ENCODE assay signal across 9 cellular contexts in genomic region chr3:139774570-139775302, GRCh38.
DNase-seq lines count a peak whose midpoint lies in the region; ATAC-seq and TF ChIP-seq lines count a peak whose summit lies in the region.
"Had no signal": no experiment of that assay in that cellular context is flagged by ENCODE, and none has a peak within 500 bp of the region (broad histone marks: within the 10 kb centered on the region; RNA-seq: fewer than 3 reads in every experiment).

No MANE protein-coding gene starts in this region.

- H3K36me3 ChIP-seq in NT2/D1 (ENCODE audit: insufficient read depth, insufficient read length, low read length) (no peaks in the 10 kb centered on the region), prostate gland (no peaks in the 10 kb centered on the region)

- no peak for TF ChIP-seq POLR2A in prostate gland (IDR thresholded peaks at IDR 0.05)

- no peak for TF ChIP-seq CTCF in prostate gland (IDR thresholded peaks at IDR 0.05)

- 60% methylated on average over 7 of the region's 7 CpGs for WGBS in prostate gland

- no peaks in the 10 kb centered on the region for H3K27me3 ChIP-seq in NT2/D1 (ENCODE audit: insufficient read depth, insufficient read length)
- H3K27me3 ChIP-seq in prostate gland (replicated peaks; ENCODE audit: insufficient read depth), result no peaks in the 10 kb centered on the region

- DNase-seq in HT1080 (ENCODE audit: low read depth), result peak; percentile 16
- DNase-seq in NT2/D1 (ENCODE audit: low read depth, low spot score), result peak; percentile 74
- DNase-seq in left ventricle myocardium superior, result no peak
- DNase-seq in retina, result peak; percentile 79
- no peak for DNase-seq in activated naive CD4-positive, alpha-beta T cell treated with anti-CD3 and anti-CD28 coated beads, Interleukin-2, amount 50 U/mL, for 72 hours (ENCODE audit: low spot score in 2 of 2)
- no peak for DNase-seq in prostate gland (ENCODE audit: low spot score)
- DNase-seq: activated B cell treated with CpG ODN at 0.5 μM for 24 hours; activated naive CD4-positive, alpha-beta T cell treated with anti-CD3 and anti-CD28 coated beads, Interleukin-2, amount 10 ng/mL, durations not matched to agents 7 days and 5 days had no signal

- H3K9me3 Mint-ChIP-seq in activated naive CD4-positive, alpha-beta T cell treated with anti-CD3 and anti-CD28 coated beads, Interleukin-2, amount 50 U/mL, for 72 hours, result no peaks in the 10 kb centered on the region
- H3K9me3 Mint-ChIP-seq: activated B cell treated with CpG ODN at 0.5 μM for 24 hours; activated naive CD4-positive, alpha-beta T cell treated with anti-CD3 and anti-CD28 coated beads, Interleukin-2, amount 10 ng/mL, durations not matched to agents 7 days and 5 days had no signal

- no peak overlapping the region for H3K9ac ChIP-seq in NT2/D1 (ENCODE audit: insufficient read length, low read depth)

- H3K9me3 ChIP-seq in NT2/D1 (ENCODE audit: insufficient read depth, low read length) (no peaks in the 10 kb centered on the region), prostate gland (no peaks in the 10 kb centered on the region)

- H3K27ac Mint-ChIP-seq in activated naive CD4-positive, alpha-beta T cell treated with anti-CD3 and anti-CD28 coated beads, Interleukin-2, amount 50 U/mL, for 72 hours, result no peak overlapping the region
- H3K27ac Mint-ChIP-seq: activated B cell treated with CpG ODN at 0.5 μM for 24 hours; activated naive CD4-positive, alpha-beta T cell treated with anti-CD3 and anti-CD28 coated beads, Interleukin-2, amount 10 ng/mL, durations not matched to agents 7 days and 5 days had no signal

- ATAC-seq in left ventricle myocardium superior (peak; percentile 78), GM21786 (IDR thresholded peaks at IDR 0.05; ENCODE audit: unreplicated experiment) (no peak)
- no peak for ATAC-seq in activated naive CD4-positive, alpha-beta T cell treated with anti-CD3 and anti-CD28 coated beads, Interleukin-2, amount 50 U/mL, for 72 hours

- H3K36me3 Mint-ChIP-seq in activated naive CD4-positive, alpha-beta T cell treated with anti-CD3 and anti-CD28 coated beads, Interleukin-2, amount 50 U/mL, for 72 hours, result no peaks in the 10 kb centered on the region
- H3K36me3 Mint-ChIP-seq: activated naive CD4-positive, alpha-beta T cell treated with anti-CD3 and anti-CD28 coated beads, Interleukin-2, amount 10 ng/mL, durations not matched to agents 7 days and 5 days had no signal

- H3K4me1 ChIP-seq in NT2/D1 (ENCODE audit: insufficient read depth, insufficient read length) (peaks cover 10% of the 10 kb centered on the region), prostate gland (replicated peaks) (no peaks in the 10 kb centered on the region)

- H3K27ac ChIP-seq in prostate gland, result no peak overlapping the region

- H3K4me3 ChIP-seq in NT2/D1 (ENCODE audit: insufficient read length, low read depth) (no peak overlapping the region), prostate gland (no peak overlapping the region)

- intact Hi-C loops in left ventricle myocardium superior (cut with micrococcal nuclease) (no loop called here), prostate gland (cut with DNase I) (no loop called here)

Comparison
In these comparisons a context has a peak if more than half of its experiments do, and no peak if none do; other contexts are left out.
1. DNase-seq: peak in HT1080 (single experiment), NT2/D1 (single experiment) and retina (single experiment); none in left ventricle myocardium superior (single experiment), activated naive CD4-positive, alpha-beta T cell treated with anti-CD3 and anti-CD28 coated beads, Interleukin-2, amount 50 U/mL, for 72 hours (0 of 2) and prostate gland (single experiment).